Comparison of ENCODE assay signal across 31 cellular contexts in the genomic region with DNA sequence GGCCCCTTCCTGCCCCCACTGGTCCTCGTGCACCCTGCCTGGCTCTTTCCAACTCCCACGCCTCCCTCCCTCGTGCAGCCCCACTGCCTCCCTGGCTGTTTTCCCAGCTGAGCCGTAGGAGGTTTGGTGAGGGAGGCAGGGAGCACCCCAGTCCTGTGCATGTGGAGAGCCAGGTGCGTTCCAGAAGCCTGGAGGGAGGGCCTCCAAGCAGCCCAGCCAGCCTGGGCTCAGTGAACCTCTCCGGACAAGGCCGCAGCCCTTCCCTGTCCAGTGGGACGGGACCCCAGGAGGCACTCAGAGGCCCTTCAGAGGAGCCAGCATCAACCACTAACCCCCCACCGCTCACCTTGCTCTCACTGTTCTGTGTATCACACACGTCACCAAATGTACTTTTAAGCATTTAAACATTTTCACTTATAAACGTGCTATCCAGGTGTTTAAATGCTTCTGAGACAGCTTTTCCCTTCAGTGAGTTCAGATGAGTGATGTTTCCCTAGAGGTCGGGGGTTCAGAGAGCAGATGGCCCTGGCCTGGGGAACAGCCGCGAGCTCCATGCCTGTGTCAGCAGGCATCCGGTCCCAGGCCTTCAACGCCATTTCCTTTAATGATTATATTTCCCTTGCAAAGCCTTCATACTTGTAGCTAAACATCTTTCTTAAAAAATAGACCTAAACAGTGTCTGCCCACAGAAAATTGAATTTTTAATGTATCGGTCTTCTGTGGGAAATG.
DNase-seq lines count a peak whose midpoint lies in the region; ATAC-seq, FAIRE-seq and TF ChIP-seq lines count a peak whose summit lies in the region.
"Had no signal": no experiment of that assay in that cellular context is flagged by ENCODE, and none has a peak within 500 bp of the region (broad histone marks: within the 10 kb centered on the region; RNA-seq: fewer than 3 reads in every experiment).

No MANE protein-coding gene starts in this region.

- 98% methylated on average over 16 of the region's 17 CpGs for WGBS in HepG2 (ENCODE audit: low lambda C conversion rate)
- 62 to 76% (median 72%) methylated on average over 17 of the region's 17 CpGs for WGBS in psoas muscle, 3 donors

- H3K9ac ChIP-seq in HepG2 (ENCODE audit: insufficient read depth, low read depth, low read length) = no peak overlapping the region
- H3K9ac ChIP-seq: BLaER1 had no signal

- no peak for FAIRE-seq in HepG2 (lab: Jason Lieb, UNC)
- FAIRE-seq: H54, small intestine had no signal

- POLR2A ChIA-PET in HepG2 (lab: Yijun Ruan, JAX) = no interaction called here

- H3K27ac Mint-ChIP-seq in T-helper 17 cell = no peak overlapping the region
- H3K27ac Mint-ChIP-seq: activated naive CD4-positive, alpha-beta T cell treated with anti-CD3 and anti-CD28 coated beads, Interleukin-2, amount 50 U/mL, for 72 hours; activated T-helper 17 cell treated with anti-CD3 and anti-CD28 coated beads, Interleukin-2, amount 50 U/mL, for 72 hours; T-helper 1 cell treated with Interleukin-12 subunit alpha and Interleukin-12 subunit beta and Interleukin-4 antibody, amounts not matched to agents 30 μg/mL and 1 μg/mL, for 36 hours had no signal

- H3K27me3 ChIP-seq in H7 (ENCODE audit: control insufficient read depth, insufficient read depth, low read length) (no peaks in the 10 kb centered on the region), HepG2 (ENCODE audit: control insufficient read depth in 1 of 2, insufficient read depth in 2 of 2, low read length in 2 of 2) (no peaks in the 10 kb centered on the region), psoas muscle (ENCODE audit: insufficient read depth in 3 of 3, low read length in 2 of 3) (no peaks in the 10 kb centered on the region)
- H3K27me3 ChIP-seq: BLaER1, foreskin keratinocyte, vagina had no signal

- no peak overlapping the region for H3K4me3 Mint-ChIP-seq in T-helper 17 cell
- H3K4me3 Mint-ChIP-seq: activated T-helper 17 cell treated with anti-CD3 and anti-CD28 coated beads, Interleukin-2, amount 50 U/mL, for 72 hours; central memory CD8-positive, alpha-beta T cell; T-helper 1 cell treated with Interleukin-12 subunit alpha and Interleukin-12 subunit beta and Interleukin-4 antibody, amounts not matched to agents 30 μg/mL and 1 μg/mL, for 36 hours had no signal

- no peak overlapping the region for H2AFZ ChIP-seq in HepG2 (ENCODE audit: low read length)

- no peak overlapping the region for H3K27ac ChIP-seq in HepG2 (ENCODE audit: extremely low read length, insufficient read depth, low read length)
- peak overlapping the region; percentile 9 for H3K27ac ChIP-seq in psoas muscle
- H3K27ac ChIP-seq in coronary artery = no peak overlapping the region
- H3K27ac ChIP-seq: BLaER1, foreskin keratinocyte, lower lobe of right lung, SK-N-MC, vagina had no signal

- H3K36me3 ChIP-seq in H7 (replicated peaks; ENCODE audit: control insufficient read depth, insufficient read depth, low read length) (peaks cover 14% of the 10 kb centered on the region), HepG2 (replicated peaks in 1 of 2; ENCODE audit: control insufficient read depth in 1 of 2, insufficient read depth in 2 of 2, low read length in 2 of 2) (peaks cover 36 to 71% of the 10 kb centered on the region in 2 experiments), psoas muscle (ENCODE audit: insufficient read depth in 1 of 2, low read depth in 1 of 2) (peaks cover 0 to 40% of the 10 kb centered on the region in 2 donors)

- no peaks in the 10 kb centered on the region for H4K20me1 ChIP-seq in HepG2 (ENCODE audit: insufficient read depth, low read length)
- H4K20me1 ChIP-seq: BLaER1 had no signal

- peaks cover 13% of the 10 kb centered on the region for H3K36me3 Mint-ChIP-seq in T-helper 17 cell (ENCODE audit: low read depth)

- TF ChIP-seq RAD21 in HepG2 (CRISPR knock-in tag; IDR thresholded peaks at IDR 0.05) = no peak

- peak; percentile 43 for DNase-seq in H7
- peak; percentile 67 to 75 for DNase-seq in dermis microvascular lymphatic vessel endothelial cell (ENCODE audit: low read depth in 2 of 2)
- no peak for DNase-seq in HepG2 (ENCODE audit: low spot score)
- no peak for DNase-seq in psoas muscle
- DNase-seq in NCI-H146 (lab: John Stamatoyannopoulos, UW) = no peak
- no peak for DNase-seq in T-helper 17 cell
- no peak for DNase-seq in coronary artery (ENCODE audit: low spot score)
- no peak for DNase-seq in GM03348 (ENCODE audit: low spot score)
- DNase-seq: ACHN; activated CD4-positive, alpha-beta T cell treated with anti-CD3 and anti-CD28 coated beads, Interleukin-2, amount 50 U/mL, for 4 hours; activated CD8-positive, alpha-beta memory T cell treated with anti-CD3 and anti-CD28 coated beads, Interleukin-2, amount 50 U/mL, for 48 hours; Caco-2; DMS79; effector CD4-positive, alpha-beta T cell; erythroblast; foreskin keratinocyte; hypothalamus; lower lobe of right lung; NCI-H1105; NCI-H2081; NCI-H446 treated with DMSO at 0.1 percent for 48 hours; small intestine; stimulated activated CD4-positive, alpha-beta T cell treated with anti-CD3 and anti-CD28 coated beads, Interleukin-2, amount 100 ng/mL, for 24 hours had no signal

- TF ChIP-seq CTCF in HepG2 (CRISPR knock-in tag; IDR thresholded peaks at IDR 0.05) (no peak), psoas muscle (IDR thresholded peaks at IDR 0.05) (no peak), coronary artery (IDR thresholded peaks at IDR 0.05) (no peak)

- ATAC-seq in HepG2 (no peak), psoas muscle (no peak), T-helper 17 cell (no peak)
- ATAC-seq: activated naive CD4-positive, alpha-beta T cell treated with anti-CD3 and anti-CD28 coated beads, Interleukin-2, amount 50 U/mL, for 72 hours; activated T-helper 17 cell treated with anti-CD3 and anti-CD28 coated beads, Interleukin-2, amount 50 U/mL, for 72 hours; foreskin keratinocyte; lower lobe of right lung had no signal

- H3K79me2 ChIP-seq in HepG2 (ENCODE audit: insufficient read depth, low read length) = no peaks in the 10 kb centered on the region

- CTCF ChIA-PET in HepG2 (lab: Yijun Ruan, JAX; ENCODE audit: low intra/inter-chr PET ratio, low total read pairs) = no interaction called here

- no peak overlapping the region for H3K4me2 ChIP-seq in HepG2 (ENCODE audit: low read depth, low read length)
- H3K4me2 ChIP-seq: BLaER1 had no signal

- no peak overlapping the region for H3K4me3 ChIP-seq in H7 (ENCODE audit: insufficient read depth, low read depth, low read length)
- no peak overlapping the region for H3K4me3 ChIP-seq in HepG2 (replicated peaks in 1 of 3; ENCODE audit: insufficient read depth in 1 of 3, low read depth in 2 of 3, low read length in 3 of 3)
- no peak overlapping the region for H3K4me3 ChIP-seq in psoas muscle
- no peak overlapping the region for H3K4me3 ChIP-seq in coronary artery
- H3K4me3 ChIP-seq: BLaER1, lower lobe of right lung, SK-N-MC, vagina had no signal

- H3K27me3 Mint-ChIP-seq in T-helper 17 cell = no peaks in the 10 kb centered on the region
- H3K27me3 Mint-ChIP-seq: activated T-helper 17 cell treated with anti-CD3 and anti-CD28 coated beads, Interleukin-2, amount 50 U/mL, for 72 hours; central memory CD8-positive, alpha-beta T cell had no signal

- no peaks in the 10 kb centered on the region for H3K9me3 ChIP-seq in HepG2 (ENCODE audit: low read length)
- H3K9me3 ChIP-seq in psoas muscle = peaks cover 4% of the 10 kb centered on the region
- H3K9me3 ChIP-seq in T-helper 17 cell (ENCODE audit: control insufficient read depth, low read length, poor library complexity, severe bottlenecking) = no peaks in the 10 kb centered on the region
- H3K9me3 ChIP-seq: Caco-2, lower lobe of right lung, vagina had no signal

- TF ChIP-seq EP300 in HepG2 (IDR thresholded peaks at IDR 0.05; ENCODE audit: low read depth in 2 of 2, low read length in 2 of 2) (no peak), HepG2 (CRISPR knock-in tag; IDR thresholded peaks at IDR 0.05; ENCODE audit: borderline replicate concordance) (no peak)

- H3K4me1 ChIP-seq in HepG2 (ENCODE audit: insufficient read depth, low read length) (no peaks in the 10 kb centered on the region), psoas muscle (no peaks in the 10 kb centered on the region)
- H3K4me1 ChIP-seq: BLaER1, Caco-2, foreskin keratinocyte, lower lobe of right lung, vagina had no signal

- in situ Hi-C loops in HepG2 (cut with HindIII; ENCODE audit: extremely low pct_ligation_motif_present, low pct_unique_long_range_greater_than_20kb) = no loop called here

- H3K4me1 Mint-ChIP-seq in T-helper 17 cell = peaks cover 5% of the 10 kb centered on the region
- H3K4me1 Mint-ChIP-seq: activated T-helper 17 cell treated with anti-CD3 and anti-CD28 coated beads, Interleukin-2, amount 50 U/mL, for 72 hours; central memory CD8-positive, alpha-beta T cell had no signal

- TF ChIP-seq POLR2A in HepG2 (IDR thresholded peaks at IDR 0.05; ENCODE audit: insufficient read depth in 1 of 2, low read depth in 2 of 2, low read length in 2 of 2) = no peak

- no TSS peak for BruUV-seq in HepG2 (replicated peaks; lab: Mats Ljungman, UMichigan)

- intact Hi-C loops in HepG2 (cut with micrococcal nuclease; ENCODE audit: unreplicated experiment) = no loop called here
- intact Hi-C loops in psoas muscle (cut with DNase I) = no loop called here

TF ChIP-seq in HepG2, 621 proteins besides CTCF, POLR2A, EP300 and RAD21:
- TF ChIP-seq ZFP62 (CRISPR knock-in tag; IDR thresholded peaks at IDR 0.05) (no peak), ZNF367 (CRISPR knock-in tag; IDR thresholded peaks at IDR 0.05; ENCODE audit: borderline replicate concordance) (no peak), RBM22 (optimal IDR thresholded peaks at IDR 0.05; ENCODE audit: low read length) (peak; percentile 61), AGO2 (optimal IDR thresholded peaks at IDR 0.05; ENCODE audit: low read depth, low read length) (peak; percentile 48)

Comparison
In these comparisons a context has a peak if more than half of its experiments do, and no peak if none do; other contexts are left out.
1. DNase-seq: peak in H7 (single experiment) and dermis microvascular lymphatic vessel endothelial cell (2 of 2); none in HepG2 (single experiment), psoas muscle (0 of 2), NCI-H146 (single experiment), T-helper 17 cell (0 of 3), coronary artery (single experiment) and GM03348 (single experiment).